Comparison of ENCODE assay signal across 1 cellular context in the genomic region with DNA sequence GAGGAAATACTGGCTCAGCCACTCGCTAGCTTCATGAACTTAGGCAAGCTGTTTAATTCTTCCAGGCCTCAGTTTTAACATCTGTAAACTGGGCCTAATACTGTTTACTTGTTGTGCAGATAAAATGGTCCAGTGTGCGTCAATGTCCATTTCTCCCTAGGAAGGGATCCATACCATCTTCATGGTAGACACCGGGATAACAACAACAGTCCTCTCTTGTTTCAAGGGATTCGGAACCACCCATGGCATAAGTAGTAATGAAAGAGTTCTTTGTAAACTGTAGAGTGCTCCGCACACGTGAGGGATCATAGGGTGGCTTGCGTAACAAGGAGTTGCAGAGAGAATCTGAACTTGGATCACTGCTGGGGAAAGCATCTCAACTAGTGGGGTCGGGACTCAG.
A peak's percentile ranks its signal among the peaks of the same experiment; 100 is the strongest.
TF ChIP-seq lines count a peak whose summit lies in the region.

No MANE protein-coding gene starts in this region.

TF ChIP-seq in HepG2, 621 proteins besides CTCF, POLR2A, EP300 and RAD21 (continued from another document and continues in another):
- TF ChIP-seq, protein P1, sequence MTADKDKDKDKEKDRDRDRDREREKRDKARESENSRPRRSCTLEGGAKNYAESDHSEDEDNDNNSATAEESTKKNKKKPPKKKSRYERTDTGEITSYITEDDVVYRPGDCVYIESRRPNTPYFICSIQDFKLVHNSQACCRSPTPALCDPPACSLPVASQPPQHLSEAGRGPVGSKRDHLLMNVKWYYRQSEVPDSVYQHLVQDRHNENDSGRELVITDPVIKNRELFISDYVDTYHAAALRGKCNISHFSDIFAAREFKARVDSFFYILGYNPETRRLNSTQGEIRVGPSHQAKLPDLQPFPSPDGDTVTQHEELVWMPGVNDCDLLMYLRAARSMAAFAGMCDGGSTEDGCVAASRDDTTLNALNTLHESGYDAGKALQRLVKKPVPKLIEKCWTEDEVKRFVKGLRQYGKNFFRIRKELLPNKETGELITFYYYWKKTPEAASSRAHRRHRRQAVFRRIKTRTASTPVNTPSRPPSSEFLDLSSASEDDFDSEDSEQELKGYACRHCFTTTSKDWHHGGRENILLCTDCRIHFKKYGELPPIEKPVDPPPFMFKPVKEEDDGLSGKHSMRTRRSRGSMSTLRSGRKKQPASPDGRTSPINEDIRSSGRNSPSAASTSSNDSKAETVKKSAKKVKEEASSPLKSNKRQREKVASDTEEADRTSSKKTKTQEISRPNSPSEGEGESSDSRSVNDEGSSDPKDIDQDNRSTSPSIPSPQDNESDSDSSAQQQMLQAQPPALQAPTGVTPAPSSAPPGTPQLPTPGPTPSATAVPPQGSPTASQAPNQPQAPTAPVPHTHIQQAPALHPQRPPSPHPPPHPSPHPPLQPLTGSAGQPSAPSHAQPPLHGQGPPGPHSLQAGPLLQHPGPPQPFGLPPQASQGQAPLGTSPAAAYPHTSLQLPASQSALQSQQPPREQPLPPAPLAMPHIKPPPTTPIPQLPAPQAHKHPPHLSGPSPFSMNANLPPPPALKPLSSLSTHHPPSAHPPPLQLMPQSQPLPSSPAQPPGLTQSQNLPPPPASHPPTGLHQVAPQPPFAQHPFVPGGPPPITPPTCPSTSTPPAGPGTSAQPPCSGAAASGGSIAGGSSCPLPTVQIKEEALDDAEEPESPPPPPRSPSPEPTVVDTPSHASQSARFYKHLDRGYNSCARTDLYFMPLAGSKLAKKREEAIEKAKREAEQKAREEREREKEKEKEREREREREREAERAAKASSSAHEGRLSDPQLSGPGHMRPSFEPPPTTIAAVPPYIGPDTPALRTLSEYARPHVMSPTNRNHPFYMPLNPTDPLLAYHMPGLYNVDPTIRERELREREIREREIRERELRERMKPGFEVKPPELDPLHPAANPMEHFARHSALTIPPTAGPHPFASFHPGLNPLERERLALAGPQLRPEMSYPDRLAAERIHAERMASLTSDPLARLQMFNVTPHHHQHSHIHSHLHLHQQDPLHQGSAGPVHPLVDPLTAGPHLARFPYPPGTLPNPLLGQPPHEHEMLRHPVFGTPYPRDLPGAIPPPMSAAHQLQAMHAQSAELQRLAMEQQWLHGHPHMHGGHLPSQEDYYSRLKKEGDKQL (CRISPR knock-in tag; IDR thresholded peaks at IDR 0.05; ENCODE audit: low read depth), result no peak
- TF ChIP-seq ZNF17 (CRISPR knock-in tag; IDR thresholded peaks at IDR 0.05) (no peak), TCF12 (IDR thresholded peaks at IDR 0.05) (no peak), TCF12 (CRISPR knock-in tag; IDR thresholded peaks at IDR 0.05) (no peak), ZNF431 (CRISPR knock-in tag; IDR thresholded peaks at IDR 0.05; ENCODE audit: borderline replicate concordance, low read depth) (no peak), AHR (CRISPR knock-in tag; IDR thresholded peaks at IDR 0.05) (no peak), ZNF383 (CRISPR knock-in tag; IDR thresholded peaks at IDR 0.05; ENCODE audit: borderline replicate concordance) (no peak), ZNF556 (CRISPR knock-in tag; IDR thresholded peaks at IDR 0.05; ENCODE audit: borderline replicate concordance) (0 out of 2 replicates have a peak, but pooled peaks have one; percentile 44), FOSL2 (CRISPR knock-in tag; IDR thresholded peaks at IDR 0.05) (peak; percentile 40), ZNF619 (CRISPR knock-in tag; IDR thresholded peaks at IDR 0.05) (no peak)
- TF ChIP-seq, protein P2, sequence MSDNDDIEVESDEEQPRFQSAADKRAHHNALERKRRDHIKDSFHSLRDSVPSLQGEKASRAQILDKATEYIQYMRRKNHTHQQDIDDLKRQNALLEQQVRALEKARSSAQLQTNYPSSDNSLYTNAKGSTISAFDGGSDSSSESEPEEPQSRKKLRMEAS (IDR thresholded peaks at IDR 0.05), result no peak
- TF ChIP-seq, protein P3, sequence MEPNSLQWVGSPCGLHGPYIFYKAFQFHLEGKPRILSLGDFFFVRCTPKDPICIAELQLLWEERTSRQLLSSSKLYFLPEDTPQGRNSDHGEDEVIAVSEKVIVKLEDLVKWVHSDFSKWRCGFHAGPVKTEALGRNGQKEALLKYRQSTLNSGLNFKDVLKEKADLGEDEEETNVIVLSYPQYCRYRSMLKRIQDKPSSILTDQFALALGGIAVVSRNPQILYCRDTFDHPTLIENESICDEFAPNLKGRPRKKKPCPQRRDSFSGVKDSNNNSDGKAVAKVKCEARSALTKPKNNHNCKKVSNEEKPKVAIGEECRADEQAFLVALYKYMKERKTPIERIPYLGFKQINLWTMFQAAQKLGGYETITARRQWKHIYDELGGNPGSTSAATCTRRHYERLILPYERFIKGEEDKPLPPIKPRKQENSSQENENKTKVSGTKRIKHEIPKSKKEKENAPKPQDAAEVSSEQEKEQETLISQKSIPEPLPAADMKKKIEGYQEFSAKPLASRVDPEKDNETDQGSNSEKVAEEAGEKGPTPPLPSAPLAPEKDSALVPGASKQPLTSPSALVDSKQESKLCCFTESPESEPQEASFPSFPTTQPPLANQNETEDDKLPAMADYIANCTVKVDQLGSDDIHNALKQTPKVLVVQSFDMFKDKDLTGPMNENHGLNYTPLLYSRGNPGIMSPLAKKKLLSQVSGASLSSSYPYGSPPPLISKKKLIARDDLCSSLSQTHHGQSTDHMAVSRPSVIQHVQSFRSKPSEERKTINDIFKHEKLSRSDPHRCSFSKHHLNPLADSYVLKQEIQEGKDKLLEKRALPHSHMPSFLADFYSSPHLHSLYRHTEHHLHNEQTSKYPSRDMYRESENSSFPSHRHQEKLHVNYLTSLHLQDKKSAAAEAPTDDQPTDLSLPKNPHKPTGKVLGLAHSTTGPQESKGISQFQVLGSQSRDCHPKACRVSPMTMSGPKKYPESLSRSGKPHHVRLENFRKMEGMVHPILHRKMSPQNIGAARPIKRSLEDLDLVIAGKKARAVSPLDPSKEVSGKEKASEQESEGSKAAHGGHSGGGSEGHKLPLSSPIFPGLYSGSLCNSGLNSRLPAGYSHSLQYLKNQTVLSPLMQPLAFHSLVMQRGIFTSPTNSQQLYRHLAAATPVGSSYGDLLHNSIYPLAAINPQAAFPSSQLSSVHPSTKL (CRISPR knock-in tag; IDR thresholded peaks at IDR 0.05), result peak; percentile 84
- TF ChIP-seq, protein P4, sequence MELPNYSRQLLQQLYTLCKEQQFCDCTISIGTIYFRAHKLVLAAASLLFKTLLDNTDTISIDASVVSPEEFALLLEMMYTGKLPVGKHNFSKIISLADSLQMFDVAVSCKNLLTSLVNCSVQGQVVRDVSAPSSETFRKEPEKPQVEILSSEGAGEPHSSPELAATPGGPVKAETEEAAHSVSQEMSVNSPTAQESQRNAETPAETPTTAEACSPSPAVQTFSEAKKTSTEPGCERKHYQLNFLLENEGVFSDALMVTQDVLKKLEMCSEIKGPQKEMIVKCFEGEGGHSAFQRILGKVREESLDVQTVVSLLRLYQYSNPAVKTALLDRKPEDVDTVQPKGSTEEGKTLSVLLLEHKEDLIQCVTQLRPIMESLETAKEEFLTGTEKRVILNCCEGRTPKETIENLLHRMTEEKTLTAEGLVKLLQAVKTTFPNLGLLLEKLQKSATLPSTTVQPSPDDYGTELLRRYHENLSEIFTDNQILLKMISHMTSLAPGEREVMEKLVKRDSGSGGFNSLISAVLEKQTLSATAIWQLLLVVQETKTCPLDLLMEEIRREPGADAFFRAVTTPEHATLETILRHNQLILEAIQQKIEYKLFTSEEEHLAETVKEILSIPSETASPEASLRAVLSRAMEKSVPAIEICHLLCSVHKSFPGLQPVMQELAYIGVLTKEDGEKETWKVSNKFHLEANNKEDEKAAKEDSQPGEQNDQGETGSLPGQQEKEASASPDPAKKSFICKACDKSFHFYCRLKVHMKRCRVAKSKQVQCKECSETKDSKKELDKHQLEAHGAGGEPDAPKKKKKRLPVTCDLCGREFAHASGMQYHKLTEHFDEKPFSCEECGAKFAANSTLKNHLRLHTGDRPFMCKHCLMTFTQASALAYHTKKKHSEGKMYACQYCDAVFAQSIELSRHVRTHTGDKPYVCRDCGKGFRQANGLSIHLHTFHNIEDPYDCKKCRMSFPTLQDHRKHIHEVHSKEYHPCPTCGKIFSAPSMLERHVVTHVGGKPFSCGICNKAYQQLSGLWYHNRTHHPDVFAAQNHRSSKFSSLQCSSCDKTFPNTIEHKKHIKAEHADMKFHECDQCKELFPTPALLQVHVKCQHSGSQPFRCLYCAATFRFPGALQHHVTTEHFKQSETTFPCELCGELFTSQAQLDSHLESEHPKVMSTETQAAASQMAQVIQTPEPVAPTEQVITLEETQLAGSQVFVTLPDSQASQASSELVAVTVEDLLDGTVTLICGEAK (IDR thresholded peaks at IDR 0.05), result no peak
- TF ChIP-seq, protein P4 (CRISPR knock-in tag; IDR thresholded peaks at IDR 0.05), result no peak
- TF ChIP-seq, protein P5, sequence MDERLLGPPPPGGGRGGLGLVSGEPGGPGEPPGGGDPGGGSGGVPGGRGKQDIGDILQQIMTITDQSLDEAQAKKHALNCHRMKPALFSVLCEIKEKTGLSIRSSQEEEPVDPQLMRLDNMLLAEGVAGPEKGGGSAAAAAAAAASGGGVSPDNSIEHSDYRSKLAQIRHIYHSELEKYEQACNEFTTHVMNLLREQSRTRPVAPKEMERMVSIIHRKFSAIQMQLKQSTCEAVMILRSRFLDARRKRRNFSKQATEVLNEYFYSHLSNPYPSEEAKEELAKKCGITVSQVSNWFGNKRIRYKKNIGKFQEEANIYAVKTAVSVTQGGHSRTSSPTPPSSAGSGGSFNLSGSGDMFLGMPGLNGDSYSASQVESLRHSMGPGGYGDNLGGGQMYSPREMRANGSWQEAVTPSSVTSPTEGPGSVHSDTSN (CRISPR knock-in tag; IDR thresholded peaks at IDR 0.05), result no peak
- TF ChIP-seq, protein P6, sequence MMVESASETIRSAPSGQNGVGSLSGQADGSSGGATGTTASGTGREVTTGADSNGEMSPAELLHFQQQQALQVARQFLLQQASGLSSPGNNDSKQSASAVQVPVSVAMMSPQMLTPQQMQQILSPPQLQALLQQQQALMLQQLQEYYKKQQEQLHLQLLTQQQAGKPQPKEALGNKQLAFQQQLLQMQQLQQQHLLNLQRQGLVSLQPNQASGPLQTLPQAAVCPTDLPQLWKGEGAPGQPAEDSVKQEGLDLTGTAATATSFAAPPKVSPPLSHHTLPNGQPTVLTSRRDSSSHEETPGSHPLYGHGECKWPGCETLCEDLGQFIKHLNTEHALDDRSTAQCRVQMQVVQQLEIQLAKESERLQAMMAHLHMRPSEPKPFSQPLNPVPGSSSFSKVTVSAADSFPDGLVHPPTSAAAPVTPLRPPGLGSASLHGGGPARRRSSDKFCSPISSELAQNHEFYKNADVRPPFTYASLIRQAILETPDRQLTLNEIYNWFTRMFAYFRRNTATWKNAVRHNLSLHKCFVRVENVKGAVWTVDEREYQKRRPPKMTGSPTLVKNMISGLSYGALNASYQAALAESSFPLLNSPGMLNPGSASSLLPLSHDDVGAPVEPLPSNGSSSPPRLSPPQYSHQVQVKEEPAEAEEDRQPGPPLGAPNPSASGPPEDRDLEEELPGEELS (CRISPR knock-in tag; IDR thresholded peaks at IDR 0.05), result peak; percentile 76
- TF ChIP-seq, protein P7, sequence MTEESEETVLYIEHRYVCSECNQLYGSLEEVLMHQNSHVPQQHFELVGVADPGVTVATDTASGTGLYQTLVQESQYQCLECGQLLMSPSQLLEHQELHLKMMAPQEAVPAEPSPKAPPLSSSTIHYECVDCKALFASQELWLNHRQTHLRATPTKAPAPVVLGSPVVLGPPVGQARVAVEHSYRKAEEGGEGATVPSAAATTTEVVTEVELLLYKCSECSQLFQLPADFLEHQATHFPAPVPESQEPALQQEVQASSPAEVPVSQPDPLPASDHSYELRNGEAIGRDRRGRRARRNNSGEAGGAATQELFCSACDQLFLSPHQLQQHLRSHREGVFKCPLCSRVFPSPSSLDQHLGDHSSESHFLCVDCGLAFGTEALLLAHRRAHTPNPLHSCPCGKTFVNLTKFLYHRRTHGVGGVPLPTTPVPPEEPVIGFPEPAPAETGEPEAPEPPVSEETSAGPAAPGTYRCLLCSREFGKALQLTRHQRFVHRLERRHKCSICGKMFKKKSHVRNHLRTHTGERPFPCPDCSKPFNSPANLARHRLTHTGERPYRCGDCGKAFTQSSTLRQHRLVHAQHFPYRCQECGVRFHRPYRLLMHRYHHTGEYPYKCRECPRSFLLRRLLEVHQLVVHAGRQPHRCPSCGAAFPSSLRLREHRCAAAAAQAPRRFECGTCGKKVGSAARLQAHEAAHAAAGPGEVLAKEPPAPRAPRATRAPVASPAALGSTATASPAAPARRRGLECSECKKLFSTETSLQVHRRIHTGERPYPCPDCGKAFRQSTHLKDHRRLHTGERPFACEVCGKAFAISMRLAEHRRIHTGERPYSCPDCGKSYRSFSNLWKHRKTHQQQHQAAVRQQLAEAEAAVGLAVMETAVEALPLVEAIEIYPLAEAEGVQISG (CRISPR knock-in tag; IDR thresholded peaks at IDR 0.05), result peak; percentile 53
- TF ChIP-seq, protein P8, sequence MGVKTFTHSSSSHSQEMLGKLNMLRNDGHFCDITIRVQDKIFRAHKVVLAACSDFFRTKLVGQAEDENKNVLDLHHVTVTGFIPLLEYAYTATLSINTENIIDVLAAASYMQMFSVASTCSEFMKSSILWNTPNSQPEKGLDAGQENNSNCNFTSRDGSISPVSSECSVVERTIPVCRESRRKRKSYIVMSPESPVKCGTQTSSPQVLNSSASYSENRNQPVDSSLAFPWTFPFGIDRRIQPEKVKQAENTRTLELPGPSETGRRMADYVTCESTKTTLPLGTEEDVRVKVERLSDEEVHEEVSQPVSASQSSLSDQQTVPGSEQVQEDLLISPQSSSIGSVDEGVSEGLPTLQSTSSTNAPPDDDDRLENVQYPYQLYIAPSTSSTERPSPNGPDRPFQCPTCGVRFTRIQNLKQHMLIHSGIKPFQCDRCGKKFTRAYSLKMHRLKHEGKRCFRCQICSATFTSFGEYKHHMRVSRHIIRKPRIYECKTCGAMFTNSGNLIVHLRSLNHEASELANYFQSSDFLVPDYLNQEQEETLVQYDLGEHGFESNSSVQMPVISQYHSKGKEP (CRISPR knock-in tag; IDR thresholded peaks at IDR 0.05), result no peak
